Comparison of ENCODE assay signal across 17 cellular contexts in genomic region chr7:92706563-92706962, GRCh38.
DNase-seq lines count a peak whose midpoint lies in the region; ATAC-seq lines count a peak whose summit lies in the region.
"Had no signal": no experiment of that assay in that cellular context is flagged by ENCODE, and none has a peak within 500 bp of the region (broad histone marks: within the 10 kb centered on the region; RNA-seq: fewer than 3 reads in every experiment).

No MANE protein-coding gene starts in this region.

- peaks cover 75% of the 10 kb centered on the region for H3K36me3 Mint-ChIP-seq in activated T-cell treated with anti-CD3 and anti-CD28 coated beads, Interleukin-2, amount 50 U/mL, for 24 hours (ENCODE audit: low read depth)
- H3K36me3 Mint-ChIP-seq in activated naive CD8-positive, alpha-beta T cell treated with anti-CD3 and anti-CD28 coated beads for 36 hours, result peaks cover 41% of the 10 kb centered on the region
- H3K36me3 Mint-ChIP-seq in stimulated activated effector memory CD8-positive, alpha-beta T cell treated with anti-CD3 and anti-CD28 coated beads, Interleukin-12 subunit alpha, Interleukin-12 subunit beta, amount 100 ng/mL, for 72 hours, result peaks cover 91% of the 10 kb centered on the region

- H3K27me3 Mint-ChIP-seq in activated T-cell treated with anti-CD3 and anti-CD28 coated beads, Interleukin-2, amount 50 U/mL, for 24 hours, result no peaks in the 10 kb centered on the region
- no peaks in the 10 kb centered on the region for H3K27me3 Mint-ChIP-seq in activated naive CD8-positive, alpha-beta T cell treated with anti-CD3 and anti-CD28 coated beads for 36 hours

- peaks cover 67% of the 10 kb centered on the region for H3K4me1 Mint-ChIP-seq in activated T-cell treated with anti-CD3 and anti-CD28 coated beads, Interleukin-2, amount 50 U/mL, for 24 hours (ENCODE audit: low read depth)
- H3K4me1 Mint-ChIP-seq in activated naive CD8-positive, alpha-beta T cell treated with anti-CD3 and anti-CD28 coated beads for 36 hours, result peaks cover 44% of the 10 kb centered on the region
- peaks cover 48% of the 10 kb centered on the region for H3K4me1 Mint-ChIP-seq in stimulated activated effector memory CD8-positive, alpha-beta T cell treated with anti-CD3 and anti-CD28 coated beads, Interleukin-12 subunit alpha, Interleukin-12 subunit beta, amount 100 ng/mL, for 72 hours

- no peak for DNase-seq in activated T-cell treated with anti-CD3 and anti-CD28 coated beads, Interleukin-2, amount 50 U/mL, for 24 hours
- DNase-seq in activated T-cell treated with anti-CD3 and anti-CD28 coated beads for 4 hours (no peak), NCI-H524 (lab: John Stamatoyannopoulos, UW) (no peak), NCI-H2196 treated with DMSO at 0.1 percent for 48 hours (lab: John Stamatoyannopoulos, UW; ENCODE audit: unreplicated experiment) (no peak)
- no peak for DNase-seq in activated naive CD8-positive, alpha-beta T cell treated with anti-CD3 and anti-CD28 coated beads for 36 hours
- DNase-seq in stimulated activated effector memory CD8-positive, alpha-beta T cell treated with anti-CD3 and anti-CD28 coated beads, Interleukin-12 subunit alpha, Interleukin-12 subunit beta, amount 100 ng/mL, for 72 hours (ENCODE audit: low spot score in 2 of 2), result no peak
- DNase-seq in activated CD8-positive, alpha-beta memory T cell treated with anti-CD3 and anti-CD28 coated beads for 24 hours, result no peak
- DNase-seq: C1 segment of cervical spinal cord, GDM1, H9, NCI-H1436, NCI-H2029 treated with DMSO at 0.1 percent for 48 hours, NCI-H524 treated with DMSO at 0.1 percent for 48 hours, Right ventricle myocardium superior had no signal

- H3K27ac ChIP-seq in KOPT-K1 (ENCODE audit: low read depth, low read length, poor library complexity, severe bottlenecking), result peak overlapping the region; percentile 36
- H3K27ac ChIP-seq: HL-60 had no signal

- no peaks in the 10 kb centered on the region for H3K9me3 ChIP-seq in KOPT-K1 (ENCODE audit: insufficient read depth, low read length, poor library complexity, severe bottlenecking)

- peak overlapping the region; percentile 96 for H3K27ac Mint-ChIP-seq in activated T-cell treated with anti-CD3 and anti-CD28 coated beads, Interleukin-2, amount 50 U/mL, for 24 hours
- H3K27ac Mint-ChIP-seq in activated naive CD8-positive, alpha-beta T cell treated with anti-CD3 and anti-CD28 coated beads for 36 hours, result peak overlapping the region; percentile 76
- H3K27ac Mint-ChIP-seq in stimulated activated effector memory CD8-positive, alpha-beta T cell treated with anti-CD3 and anti-CD28 coated beads, Interleukin-12 subunit alpha, Interleukin-12 subunit beta, amount 100 ng/mL, for 72 hours, result peak overlapping the region; percentile 88
- H3K27ac Mint-ChIP-seq: H9 had no signal

- peaks cover 2% of the 10 kb centered on the region for H3K9me3 Mint-ChIP-seq in activated T-cell treated with anti-CD3 and anti-CD28 coated beads, Interleukin-2, amount 50 U/mL, for 24 hours
- H3K9me3 Mint-ChIP-seq in activated naive CD8-positive, alpha-beta T cell treated with anti-CD3 and anti-CD28 coated beads for 36 hours, result peaks cover 4% of the 10 kb centered on the region
- no peaks in the 10 kb centered on the region for H3K9me3 Mint-ChIP-seq in stimulated activated effector memory CD8-positive, alpha-beta T cell treated with anti-CD3 and anti-CD28 coated beads, Interleukin-12 subunit alpha, Interleukin-12 subunit beta, amount 100 ng/mL, for 72 hours

- ATAC-seq in stimulated activated effector memory CD8-positive, alpha-beta T cell treated with anti-CD3 and anti-CD28 coated beads, Interleukin-12 subunit alpha, Interleukin-12 subunit beta, amount 100 ng/mL, for 72 hours, result peak; percentile 47
- ATAC-seq: GM12878 had no signal

- H3K36me3 ChIP-seq in KOPT-K1 (ENCODE audit: insufficient read depth, low read length), result peaks cover 96% of the 10 kb centered on the region

- H3K4me3 Mint-ChIP-seq in activated T-cell treated with anti-CD3 and anti-CD28 coated beads, Interleukin-2, amount 50 U/mL, for 24 hours, result peak overlapping the region; percentile 52
- no peak overlapping the region for H3K4me3 Mint-ChIP-seq in activated naive CD8-positive, alpha-beta T cell treated with anti-CD3 and anti-CD28 coated beads for 36 hours
- no peak overlapping the region for H3K4me3 Mint-ChIP-seq in stimulated activated effector memory CD8-positive, alpha-beta T cell treated with anti-CD3 and anti-CD28 coated beads, Interleukin-12 subunit alpha, Interleukin-12 subunit beta, amount 100 ng/mL, for 72 hours
- H3K4me3 Mint-ChIP-seq: H9 had no signal
